In the genomic region with DNA sequence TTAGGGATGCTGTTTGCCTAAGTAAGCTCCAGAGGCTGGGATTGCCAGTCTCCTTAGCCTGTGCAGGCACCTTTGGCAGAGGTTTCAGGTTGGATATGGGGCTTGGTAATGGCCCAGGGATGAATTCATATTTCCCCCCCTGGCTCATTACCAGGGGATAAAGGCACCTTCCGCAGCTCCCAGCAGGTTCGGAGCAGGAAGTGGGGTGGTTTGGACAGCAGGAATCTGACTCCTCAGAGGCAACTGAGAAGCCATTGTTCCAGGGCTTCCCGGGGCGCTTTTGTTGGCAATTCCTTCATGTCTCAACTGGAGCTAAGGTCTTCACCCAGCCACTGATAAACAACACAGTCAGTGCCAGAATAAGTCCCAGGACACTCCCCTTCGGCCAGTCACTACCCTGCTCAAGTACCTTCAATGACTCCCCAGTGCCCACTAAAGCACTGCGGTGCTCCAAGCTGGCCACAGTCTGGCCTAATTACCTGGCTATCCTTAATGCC, we compare ENCODE assay signal across 24 cellular contexts.
DNase-seq lines count a peak whose midpoint lies in the region; ATAC-seq, FAIRE-seq and TF ChIP-seq lines count a peak whose summit lies in the region.
"Had no signal": no experiment of that assay in that cellular context is flagged by ENCODE, and none has a peak within 500 bp of the region (broad histone marks: within the 10 kb centered on the region; RNA-seq: fewer than 3 reads in every experiment).

No MANE protein-coding gene starts in this region.

- H3K36me3 ChIP-seq in HEK293 (ENCODE audit: control insufficient read depth in 2 of 2, insufficient read depth in 1 of 2, low read length in 2 of 2) (no peaks in the 10 kb centered on the region), PC-3 (ENCODE audit: low read depth, low read length) (no peaks in the 10 kb centered on the region), H1 (ENCODE audit: control insufficient read depth in 2 of 4, insufficient read depth in 4 of 4, low read length in 3 of 4) (no peaks in the 10 kb centered on the region), neural progenitor cell (no peaks in the 10 kb centered on the region)
- H3K36me3 ChIP-seq: left lung, sigmoid colon, upper lobe of right lung had no signal

- H4K20me1 ChIP-seq in PC-3 (ENCODE audit: low read length) (no peaks in the 10 kb centered on the region), H1 (replicated peaks in 1 of 2; ENCODE audit: control insufficient read depth in 1 of 2, insufficient read depth in 2 of 2, low read length in 2 of 2) (no peaks in the 10 kb centered on the region), neural progenitor cell (ENCODE audit: low read depth) (no peaks in the 10 kb centered on the region)

- DNase-seq in PC-3 = peak; percentile 41
- DNase-seq in H1 (ENCODE audit: low read depth in 1 of 2, low spot score in 2 of 2) = no peak
- peak; percentile 33 for DNase-seq in neural progenitor cell (ENCODE audit: low spot score)
- DNase-seq in kidney glomerular epithelial cell (lab: John Stamatoyannopoulos, UW) = no peak
- no peak for DNase-seq in superior temporal gyrus (ENCODE audit: extremely low spot score)
- DNase-seq: activated CD4-positive, alpha-beta T cell treated with anti-CD3 and anti-CD28 coated beads, Interleukin-2, amount 50 U/mL, for 48 hours; activated CD8-positive, alpha-beta memory T cell treated with anti-CD3 and anti-CD28 coated beads, Interleukin-2, amount 50 U/mL, for 48 hours; activated effector memory CD4-positive, alpha-beta T cell treated with anti-CD3 and anti-CD28 coated beads, Interleukin-2, amount 50 U/mL, for 16 hours; C1 segment of cervical spinal cord; left lung; midbrain; NCI-H1092 treated with DMSO at 0.1 percent for 48 hours; NCI-H2081 treated with DMSO at 0.1 percent for 48 hours; NCI-H510A; sigmoid colon; stimulated activated CD4-positive, alpha-beta T cell treated with anti-CD3 and anti-CD28 coated beads, Interleukin-15, amount 100 ng/mL, for 24 hours; stimulated activated CD8-positive, alpha-beta memory T cell treated with anti-CD3 and anti-CD28 coated beads, Interleukin-4, amount 100 ng/mL, for 48 hours; upper lobe of right lung had no signal

- H3K4me1 ChIP-seq in HEK293 (ENCODE audit: control insufficient read depth, insufficient read depth, low read length) (no peaks in the 10 kb centered on the region), PC-3 (ENCODE audit: insufficient read depth, low read length) (no peaks in the 10 kb centered on the region), H1 (replicated peaks in 1 of 4; ENCODE audit: control insufficient read depth in 3 of 4, insufficient read depth in 4 of 4, low read length in 3 of 4) (peaks cover 0 to 11% (median 1%) of the 10 kb centered on the region in 4 experiments; a peak in 4 of 7 replicates), neural progenitor cell (no peaks in the 10 kb centered on the region)
- H3K4me1 ChIP-seq: sigmoid colon, upper lobe of right lung had no signal

- no peak overlapping the region for H3K27ac Mint-ChIP-seq in neural progenitor cell
- H3K27ac Mint-ChIP-seq: natural killer cell treated with Interleukin-12 subunit alpha and Interleukin-12 subunit beta and Interleukin-15 and Interleukin-18, amount 100 ng/mL, for 72 hours had no signal

- H3K4me3 Mint-ChIP-seq in neural progenitor cell = no peak overlapping the region
- H3K4me3 Mint-ChIP-seq: natural killer cell treated with Interleukin-12 subunit alpha and Interleukin-12 subunit beta and Interleukin-15 and Interleukin-18, amount 100 ng/mL, for 72 hours had no signal

- no peak for TF ChIP-seq RAD21 in H1 (IDR thresholded peaks at IDR 0.05 in 1 of 2, conservative IDR thresholded peaks at IDR 0.05 in 1 of 2; ENCODE audit: low read depth in 2 of 2, low read length in 2 of 2)

- no peaks in the 10 kb centered on the region for H3K79me1 ChIP-seq in H1 (ENCODE audit: low read depth, low read length)

- H3K36me3 Mint-ChIP-seq in neural progenitor cell = no peaks in the 10 kb centered on the region
- H3K36me3 Mint-ChIP-seq: natural killer cell treated with Interleukin-12 subunit alpha and Interleukin-12 subunit beta and Interleukin-15 and Interleukin-18, amount 100 ng/mL, for 72 hours had no signal

- H3F3A ChIP-seq in PC-3 (ENCODE audit: low read length, unreplicated experiment) = no peaks in the 10 kb centered on the region
- peaks cover 13% of the 10 kb centered on the region for H3F3A ChIP-seq in neural progenitor cell (ENCODE audit: low read depth)

- H3K4me1 Mint-ChIP-seq in neural progenitor cell = peaks cover 7% of the 10 kb centered on the region

- H3K9ac ChIP-seq in PC-3 (ENCODE audit: low read length) (no peak overlapping the region), H1 (replicated peaks in 1 of 4; ENCODE audit: extremely low read depth in 1 of 4, low read depth in 3 of 4, low read length in 3 of 4) (no peak overlapping the region), neural progenitor cell (no peak overlapping the region)

- no peak overlapping the region for H2BK120ac ChIP-seq in H1 (replicated peaks; ENCODE audit: low read depth, low read length)

- ATAC-seq in PC-3 (no peak; the same call in 1 of the 2 replicates), HG03095 (IDR thresholded peaks at IDR 0.05; ENCODE audit: unreplicated experiment) (no peak)
- ATAC-seq: left lung; natural killer cell treated with Interleukin-12 subunit alpha and Interleukin-12 subunit beta and Interleukin-15 and Interleukin-18, amount 100 ng/mL, for 72 hours; upper lobe of right lung had no signal

- H3K9me2 ChIP-seq in PC-3 (replicated peaks; ENCODE audit: low read length) = no peaks in the 10 kb centered on the region

- no peak for TF ChIP-seq EP300 in H1 (IDR thresholded peaks at IDR 0.05; ENCODE audit: borderline replicate concordance in 1 of 2, low read depth in 2 of 2, low read length in 2 of 2)

- no peak for TF ChIP-seq CTCF in HEK293 (tag by site-specific recombination; IDR thresholded peaks at IDR 0.05)
- no peak for TF ChIP-seq CTCF in PC-3 (conservative IDR thresholded peaks at IDR 0.05; ENCODE audit: low read depth, low read length)
- no peak for TF ChIP-seq CTCF in H1 (IDR thresholded peaks at IDR 0.05; ENCODE audit: control extremely low read depth in 1 of 3, insufficient read depth in 1 of 3, low read depth in 1 of 3, low read length in 3 of 3)
- TF ChIP-seq CTCF in neural progenitor cell (IDR thresholded peaks at IDR 0.05) = no peak

- H3K9me3 Mint-ChIP-seq in neural progenitor cell = peaks cover 4% of the 10 kb centered on the region
- H3K9me3 Mint-ChIP-seq: natural killer cell treated with Interleukin-12 subunit alpha and Interleukin-12 subunit beta and Interleukin-15 and Interleukin-18, amount 100 ng/mL, for 72 hours had no signal

- H3K9me3 ChIP-seq in HEK293 (ENCODE audit: control insufficient read depth, insufficient read depth, low read depth, low read length) (no peaks in the 10 kb centered on the region), PC-3 (ENCODE audit: low read length) (no peaks in the 10 kb centered on the region), H1 (ENCODE audit: insufficient read depth in 2 of 2, low read depth in 1 of 2, low read length in 1 of 2) (no peaks in the 10 kb centered on the region), neural progenitor cell (ENCODE audit: low read depth) (no peaks in the 10 kb centered on the region)
- H3K9me3 ChIP-seq: sigmoid colon, upper lobe of right lung had no signal

- H3K4ac ChIP-seq in H1 (replicated peaks; ENCODE audit: insufficient read length, low read depth, low read length) = no peak overlapping the region

- BruUV-seq in PC-3 (replicated peaks; lab: Mats Ljungman, UMichigan) = no TSS peak

- no peak overlapping the region for H2BK20ac ChIP-seq in H1 (ENCODE audit: low read length)

- no peak overlapping the region for H2AK5ac ChIP-seq in H1 (ENCODE audit: low read depth, low read length)

- H2BK12ac ChIP-seq in H1 (ENCODE audit: low read depth, low read length) = no peak overlapping the region; the same call in 1 of the 2 replicates

- no peak overlapping the region for H3K18ac ChIP-seq in H1 (ENCODE audit: extremely low read depth, low read length)

- no peak overlapping the region for H2BK5ac ChIP-seq in H1 (ENCODE audit: low read depth, low read length)

- H3K27ac ChIP-seq in HEK293 (ENCODE audit: extremely low read depth, low read depth, low read length) (no peak overlapping the region), PC-3 (ENCODE audit: low read length) (no peak overlapping the region), H1 (ENCODE audit: low read depth, low read length) (no peak overlapping the region), neural progenitor cell (no peak overlapping the region)
- H3K27ac ChIP-seq: left lung, RWPE1, sigmoid colon, upper lobe of right lung had no signal

- 84% methylated on average over 6 of the region's 6 CpGs; no CpG with 5 or more reads in 1 of the 2 experiments for WGBS in H1 (ENCODE audit: extremely low coverage in 1 of 2, insufficient coverage in 1 of 2, insufficient read length in 1 of 2, insufficient replicate concordance in 2 of 2, low coverage in 1 of 2, low lambda C conversion rate in 2 of 2, missing lambda C conversion rate in 1 of 2), 2 experiments

- intact Hi-C loops in PC-3 (cut with micrococcal nuclease) = no loop called here

- no peak overlapping the region for H3K4me2 ChIP-seq in PC-3 (ENCODE audit: low read length)
- no peak overlapping the region for H3K4me2 ChIP-seq in H1 (ENCODE audit: insufficient read depth in 1 of 2, low read depth in 2 of 2, low read length in 2 of 2)
- no peak overlapping the region for H3K4me2 ChIP-seq in neural progenitor cell

- H3K27me3 ChIP-seq in PC-3 (ENCODE audit: low read length) (peaks cover 46% of the 10 kb centered on the region), H1 (replicated peaks in 1 of 4; ENCODE audit: control insufficient read depth in 3 of 4, extremely low read depth in 1 of 4, insufficient read depth in 3 of 4, low read length in 3 of 4) (no peaks in the 10 kb centered on the region), neural progenitor cell (peaks cover 6% of the 10 kb centered on the region)
- H3K27me3 ChIP-seq: left lung, upper lobe of right lung had no signal

- no peak overlapping the region for H3K23ac ChIP-seq in H1 (ENCODE audit: insufficient read length)

- H4K8ac ChIP-seq in H1 (ENCODE audit: extremely low read depth, insufficient read depth, low read length) = no peak overlapping the region

- no peak overlapping the region for H4K5ac ChIP-seq in H1 (ENCODE audit: insufficient read length, low read depth, low read length)

- H3K79me2 ChIP-seq in PC-3 (ENCODE audit: low read length) = no peaks in the 10 kb centered on the region
- no peaks in the 10 kb centered on the region for H3K79me2 ChIP-seq in H1 (ENCODE audit: control insufficient read depth in 1 of 2, insufficient read depth in 2 of 2, low read length in 2 of 2)
- no peaks in the 10 kb centered on the region for H3K79me2 ChIP-seq in neural progenitor cell (ENCODE audit: low read depth)

- H3K4me3 ChIP-seq in HEK293 (ENCODE audit: low read depth, low read length) = no peak overlapping the region
- no peak overlapping the region for H3K4me3 ChIP-seq in PC-3 (ENCODE audit: low read length)
- no peak overlapping the region for H3K4me3 ChIP-seq in H1 (ENCODE audit: extremely low read depth in 1 of 4, insufficient read depth in 2 of 4, low read depth in 3 of 4, low read length in 4 of 4)
- no peak overlapping the region for H3K4me3 ChIP-seq in neural progenitor cell
- H3K4me3 ChIP-seq: left lung, sigmoid colon, upper lobe of right lung had no signal

- no peak overlapping the region for H3K14ac ChIP-seq in H1 (ENCODE audit: insufficient read length)

- TF ChIP-seq POLR2A in H1 (IDR thresholded peaks at IDR 0.05; ENCODE audit: control extremely low read depth in 1 of 2, low read depth in 2 of 2, low read length in 2 of 2) = no peak

- H2AFZ ChIP-seq in PC-3 (ENCODE audit: low read length) (no peak overlapping the region), H1 (ENCODE audit: low read length) (0 out of 2 replicates have a peak overlapping the region, but pooled peaks have one; percentile 66), neural progenitor cell (replicated peaks) (no peak overlapping the region)

- H3K23me2 ChIP-seq in H1 (ENCODE audit: low read depth, low read length) = no peaks in the 10 kb centered on the region; the same call in 1 of the 2 replicates

- no peak overlapping the region for H4K91ac ChIP-seq in H1 (replicated peaks; ENCODE audit: insufficient read length, low read length)

- no peak overlapping the region for H2BK15ac ChIP-seq in H1 (ENCODE audit: low read length)

- no peak overlapping the region for H3K56ac ChIP-seq in H1 (replicated peaks; ENCODE audit: insufficient read length, low read depth, low read length)

- CTCF ChIA-PET in HEK293 (lab: Yijun Ruan, JAX) (interaction anchor here (0.7 kb wide), 1 partner anchor 17 kb away, joined by 3 read pairs; no protein-coding TSS in a partner anchor), PC-3 (lab: Charles Lee) (interaction anchor here (0.8 kb wide), 1 partner anchor 113 kb away, joined by 5 read pairs; no protein-coding TSS in a partner anchor), H1 (lab: Charles Lee; ENCODE audit: partially characterized antibody) (interaction anchor here (0.9 to 2.3 kb wide), 3 partner anchors 17 to 56 kb away, joined by 3 to 6 read pairs (median 4); no protein-coding TSS in a partner anchor)

- peaks cover 7% of the 10 kb centered on the region for H3K27me3 Mint-ChIP-seq in neural progenitor cell (ENCODE audit: insufficient read depth, low read depth)

- no peak for FAIRE-seq in H1 (lab: Jason Lieb, UNC)
- FAIRE-seq: endometrium, H54 had no signal

- POLR2A ChIA-PET in HEK293 (lab: Yijun Ruan, JAX) = no interaction called here
- POLR2A ChIA-PET in PC-3 (lab: Charles Lee; ENCODE audit: unreplicated experiment) = no interaction called here
- POLR2A ChIA-PET in H1 (lab: Charles Lee; ENCODE audit: partially characterized antibody) = interaction anchor here (0.9 to 1.5 kb wide), 2 partner anchors 16 to 85 kb away, joined by 3 to 4 read pairs; a partner anchor contains a TSS

Comparison
In these comparisons a context has a peak if more than half of its experiments do, and no peak if none do; other contexts are left out.
1. DNase-seq: peak in PC-3 (single experiment) and neural progenitor cell (single experiment); none in H1 (0 of 2), kidney glomerular epithelial cell (single experiment) and superior temporal gyrus (single experiment).